ENCODE assay signal across 26 cellular contexts in the genomic region with DNA sequence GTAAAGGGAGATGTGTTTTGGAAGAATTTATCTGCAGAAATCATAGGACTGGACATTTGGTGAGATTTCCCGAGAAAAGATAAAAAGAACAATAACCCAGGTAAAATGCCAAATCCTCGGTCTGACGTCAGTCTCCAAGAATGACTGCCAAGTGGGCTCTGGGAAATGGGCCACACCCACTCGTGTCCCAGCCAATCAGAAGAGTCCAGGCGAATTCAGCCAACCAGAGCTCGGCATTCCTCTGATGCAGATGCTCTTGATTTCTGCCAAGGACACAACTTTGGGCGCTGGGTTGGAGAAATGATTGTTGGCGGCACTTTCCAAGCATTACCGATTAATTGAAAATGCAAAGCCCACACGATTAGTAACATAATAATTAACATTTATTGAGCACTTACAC.
DNase-seq lines count a peak whose midpoint lies in the region; ATAC-seq and TF ChIP-seq lines count a peak whose summit lies in the region.
"Had no signal": no experiment of that assay in that cellular context is flagged by ENCODE, and none has a peak within 500 bp of the region (broad histone marks: within the 10 kb centered on the region; RNA-seq: fewer than 3 reads in every experiment).

No MANE protein-coding gene starts in this region.

- TF ChIP-seq CTCF in fibroblast of mammary gland (conservative IDR thresholded peaks at IDR 0.05; ENCODE audit: control insufficient read depth, insufficient read depth, low read depth, low read length) (no peak), neural progenitor cell (IDR thresholded peaks at IDR 0.05) (no peak)

- peak; percentile 24 for ATAC-seq in sciatic nerve
- ATAC-seq: gastrocnemius medialis had no signal

- H4K20me1 ChIP-seq in neural progenitor cell (ENCODE audit: low read depth) = no peaks in the 10 kb centered on the region
- H4K20me1 ChIP-seq: BLaER1 treated with 17β-estradiol and CSF1 and Interleukin-3, amounts not matched to agents 10 nM and 100 nM had no signal

- no peaks in the 10 kb centered on the region for H3K36me3 ChIP-seq in MG63
- no peaks in the 10 kb centered on the region for H3K36me3 ChIP-seq in neural progenitor cell
- H3K36me3 ChIP-seq: ascending aorta; BLaER1 treated with 17β-estradiol and CSF1 and Interleukin-3, amounts not matched to agents 10 nM and 100 nM; gastrocnemius medialis; ovary; right atrium auricular region had no signal

- no peaks in the 10 kb centered on the region for H3K36me3 Mint-ChIP-seq in neural progenitor cell
- H3K36me3 Mint-ChIP-seq: activated naive CD4-positive, alpha-beta T cell treated with anti-CD3 and anti-CD28 coated beads, Interleukin-2, amount 50 U/mL, for 24 hours; IgD-negative memory B cell; naive B cell had no signal

- intact Hi-C loops in sciatic nerve (cut with DNase I) = no loop called here

- peaks cover 12% of the 10 kb centered on the region for H3K4me1 ChIP-seq in neural progenitor cell

- H3K4me3 Mint-ChIP-seq in neural progenitor cell = no peak overlapping the region
- H3K4me3 Mint-ChIP-seq: activated naive CD4-positive, alpha-beta T cell treated with anti-CD3 and anti-CD28 coated beads, Interleukin-2, amount 50 U/mL, for 24 hours; central memory CD8-positive, alpha-beta T cell; IgD-negative memory B cell; naive B cell had no signal

- H3K9me3 ChIP-seq in MG63 = no peaks in the 10 kb centered on the region
- no peaks in the 10 kb centered on the region for H3K9me3 ChIP-seq in neural progenitor cell (ENCODE audit: low read depth)
- H3K9me3 ChIP-seq: ascending aorta; BLaER1 treated with 17β-estradiol and CSF1 and Interleukin-3, amounts not matched to agents 10 nM and 100 nM; gastrocnemius medialis; ovary; right atrium auricular region had no signal

- H3K4me3 ChIP-seq in MG63 = no peak overlapping the region
- peak overlapping the region; percentile 11 for H3K4me3 ChIP-seq in fibroblast of mammary gland (ENCODE audit: control insufficient read depth, low read depth, low read length)
- H3K4me3 ChIP-seq in neural progenitor cell = no peak overlapping the region
- H3K4me3 ChIP-seq: ascending aorta; BLaER1 treated with 17β-estradiol and CSF1 and Interleukin-3, amounts not matched to agents 10 nM and 100 nM; dorsolateral prefrontal cortex; gastrocnemius medialis; ovary; right atrium auricular region had no signal

- H3K27me3 Mint-ChIP-seq in neural progenitor cell (ENCODE audit: insufficient read depth, low read depth) = peaks cover 9% of the 10 kb centered on the region

- peaks cover 20% of the 10 kb centered on the region for H3F3A ChIP-seq in neural progenitor cell (ENCODE audit: low read depth)

- no peak overlapping the region for H3K27ac ChIP-seq in neural progenitor cell
- H3K27ac ChIP-seq: 22Rv1; BLaER1 treated with 17β-estradiol and CSF1 and Interleukin-3, amounts not matched to agents 10 nM and 100 nM; dorsolateral prefrontal cortex; gastrocnemius medialis; ovary; right atrium auricular region had no signal

- H3K4me2 ChIP-seq in neural progenitor cell = no peak overlapping the region
- H3K4me2 ChIP-seq: BLaER1 treated with 17β-estradiol and CSF1 and Interleukin-3, amounts not matched to agents 10 nM and 100 nM had no signal

- H3K9me3 Mint-ChIP-seq in neural progenitor cell = peaks cover 2% of the 10 kb centered on the region
- H3K9me3 Mint-ChIP-seq: activated naive CD4-positive, alpha-beta T cell treated with anti-CD3 and anti-CD28 coated beads, Interleukin-2, amount 50 U/mL, for 24 hours; central memory CD8-positive, alpha-beta T cell had no signal

- H3K27me3 ChIP-seq in MG63 = no peaks in the 10 kb centered on the region
- no peaks in the 10 kb centered on the region for H3K27me3 ChIP-seq in neural progenitor cell
- H3K27me3 ChIP-seq: ascending aorta; BLaER1 treated with 17β-estradiol and CSF1 and Interleukin-3, amounts not matched to agents 10 nM and 100 nM; gastrocnemius medialis; ovary; right atrium auricular region had no signal

- H2AFZ ChIP-seq in neural progenitor cell (replicated peaks) = no peak overlapping the region

- H3K4me1 Mint-ChIP-seq in neural progenitor cell = peaks cover 31% of the 10 kb centered on the region
- H3K4me1 Mint-ChIP-seq: activated naive CD4-positive, alpha-beta T cell treated with anti-CD3 and anti-CD28 coated beads, Interleukin-2, amount 50 U/mL, for 24 hours; central memory CD8-positive, alpha-beta T cell; IgD-negative memory B cell; naive B cell had no signal

- H3K9ac ChIP-seq in neural progenitor cell = no peak overlapping the region
- H3K9ac ChIP-seq: BLaER1 treated with 17β-estradiol and CSF1 and Interleukin-3, amounts not matched to agents 10 nM and 100 nM had no signal

- H3K79me2 ChIP-seq in neural progenitor cell (ENCODE audit: low read depth) = no peaks in the 10 kb centered on the region

- no peak overlapping the region for H3K27ac Mint-ChIP-seq in neural progenitor cell
- H3K27ac Mint-ChIP-seq: activated naive CD4-positive, alpha-beta T cell treated with anti-CD3 and anti-CD28 coated beads, Interleukin-2, amount 50 U/mL, for 24 hours had no signal

- DNase-seq in NCI-H82 (lab: John Stamatoyannopoulos, UW) (peak; percentile 1), NCI-H82 treated with DMSO at 0.1 percent for 48 hours (lab: John Stamatoyannopoulos, UW; ENCODE audit: unreplicated experiment) (no peak), MG63 (peak; percentile 90), fibroblast of mammary gland (ENCODE audit: low read depth) (peak; percentile 88), sciatic nerve (ENCODE audit: low spot score) (no peak), NCI-H1417 (lab: John Stamatoyannopoulos, UW) (no peak), neural progenitor cell (ENCODE audit: low spot score) (no peak), SHP77 treated with DMSO at 0.1 percent for 48 hours (lab: John Stamatoyannopoulos, UW) (no peak)
- DNase-seq: dorsolateral prefrontal cortex, EL, gastrocnemius medialis, GOT3, hypothalamus, kidney, MM.1S, naive B cell, ovary, SW 1271, trophoblast cell had no signal

Comparison
In these comparisons a context has a peak if more than half of its experiments do, and no peak if none do; other contexts are left out.
1. DNase-seq: peak in NCI-H82 (single experiment), MG63 (single experiment) and fibroblast of mammary gland (single experiment); none in NCI-H82 treated with DMSO at 0.1 percent for 48 hours (single experiment), sciatic nerve (single experiment), NCI-H1417 (0 of 3), neural progenitor cell (single experiment) and SHP77 treated with DMSO at 0.1 percent for 48 hours (single experiment).